Comparison of ENCODE assay signal across 8 cellular contexts in genomic region chr3:52934626-52935530, GRCh38. TPM values are rescaled to one million over a fixed set of nuclear protein-coding genes. Genes with fewer than 3 reads are reported as not detected.
DNase-seq lines count a peak whose midpoint lies in the region; ATAC-seq and TF ChIP-seq lines count a peak whose summit lies in the region.

No MANE protein-coding gene starts in this region.

- peak; percentile 81 for TF ChIP-seq CTCF in Panc1 (IDR thresholded peaks at IDR 0.05)
- TF ChIP-seq CTCF in foreskin fibroblast (IDR thresholded peaks at IDR 0.05; ENCODE audit: low read depth, low read length), result peak; percentile 77
- TF ChIP-seq CTCF in tibial artery (IDR thresholded peaks at IDR 0.05), result peak; percentile 82 to 83

- BruUV-seq in Panc1 (replicated peaks; lab: Mats Ljungman, UMichigan), result no TSS peak

- DNase-seq in GM04504 (ENCODE audit: low read depth) (peak; percentile 21), Panc1 (ENCODE audit: low read depth, low spot score) (peak; percentile 24), foreskin fibroblast (peak; percentile 52 to 81), occipital lobe (lab: John Stamatoyannopoulos, UW) (peak; percentile 17), tibial artery (peak in 1 of 2 donors; percentile 58)
- peak; percentile 34 for DNase-seq in activated T-helper 9 cell treated with anti-CD3 and anti-CD28 coated beads, Interleukin-2, amount 50 U/mL, for 16 hours (ENCODE audit: low read depth)

- H3K36me3 ChIP-seq in Panc1 (ENCODE audit: control insufficient read depth, insufficient read depth, low read length) (no peaks in the 10 kb centered on the region; the same call in 1 of the 2 replicates), tibial artery (peaks cover 0 to 2% (median 0%) of the 10 kb centered on the region in 3 donors)

- ATAC-seq in HG03196 (IDR thresholded peaks at IDR 0.05; ENCODE audit: unreplicated experiment) (peak; percentile 75), Panc1 (peak; percentile 77; the same call in 1 of the 2 replicates), HG03520 (IDR thresholded peaks at IDR 0.05; ENCODE audit: unreplicated experiment) (no peak)

- intact Hi-C loops in Panc1 (cut with micrococcal nuclease; ENCODE audit: unreplicated experiment), result no loop called here
- intact Hi-C loops in tibial artery (cut with DNase I; ENCODE audit: low total_unique reads), result loop anchor here (5.0 to 10.0 kb wide), 4 partner anchors 83 to 193 kb away; partner anchors contain the start of genes ITIH1 and NEK4

- H3K4me1 ChIP-seq in Panc1 (ENCODE audit: control insufficient read depth, insufficient read depth, low read length), result no peaks in the 10 kb centered on the region
- H3K4me1 ChIP-seq in tibial artery, result no peaks in the 10 kb centered on the region

- CTCF ChIA-PET in Panc1 (lab: Charles Lee), result interaction anchor here (1.0 kb wide), 1 partner anchor 8 kb away, joined by 3 read pairs; no protein-coding TSS in a partner anchor

- POLR2A ChIA-PET in Panc1 (lab: Charles Lee), result no interaction called here

- no peak overlapping the region for H3K27ac ChIP-seq in Panc1 (ENCODE audit: low read length)
- H3K27ac ChIP-seq in tibial artery, result no peak overlapping the region

- no peak overlapping the region for H3K4me3 ChIP-seq in Panc1 (ENCODE audit: low read depth in 2 of 2, low read length in 2 of 2)
- H3K4me3 ChIP-seq in foreskin fibroblast (ENCODE audit: low read depth in 1 of 2, low read length in 2 of 2), result no peak overlapping the region
- no peak overlapping the region for H3K4me3 ChIP-seq in tibial artery

- no peaks in the 10 kb centered on the region for H3K27me3 ChIP-seq in Panc1 (ENCODE audit: control insufficient read depth, insufficient read depth, low read length)
- H3K27me3 ChIP-seq in tibial artery, result no peaks in the 10 kb centered on the region

- in situ Hi-C loops in Panc1 (cut with HindIII; ENCODE audit: low pct_unique_long_range_greater_than_20kb, low sequenced_read_pairs), result no loop called here

- H3K9me3 ChIP-seq in Panc1 (ENCODE audit: control insufficient read depth, insufficient read depth, low read depth, low read length), result no peaks in the 10 kb centered on the region
- H3K9me3 ChIP-seq in tibial artery, result no peaks in the 10 kb centered on the region

RNA-seq across cellular contexts. Expression of gene STIMATE, which starts 37.5 kb away (rescaled TPM):
- total RNA-seq in Panc1 (2021; ENCODE audit: unreplicated experiment) (15.7 TPM), occipital lobe (9.2 TPM)
- polyA plus RNA-seq in Panc1 (2012; ENCODE audit: insufficient read length), result 13.1 TPM
